In genomic region chr10:21969326-21970287, GRCh38 we compare ENCODE assay signal across 23 cellular contexts. TPM values are rescaled to one million over a fixed set of nuclear protein-coding genes. Genes with fewer than 3 reads are reported as not detected.
A peak's percentile ranks its signal among the peaks of the same experiment; 100 is the strongest.
DNase-seq lines count a peak whose midpoint lies in the region; ATAC-seq, FAIRE-seq and TF ChIP-seq lines count a peak whose summit lies in the region.
"Had no signal": no experiment of that assay in that cellular context is flagged by ENCODE, and none has a peak within 500 bp of the region (broad histone marks: within the 10 kb centered on the region; RNA-seq: fewer than 3 reads in every experiment).

No MANE protein-coding gene starts in this region.

- H3K27me3 ChIP-seq in bronchial epithelial cell (ENCODE audit: control insufficient read depth, insufficient read depth, low read length) (no peaks in the 10 kb centered on the region), foreskin keratinocyte (no peaks in the 10 kb centered on the region)
- H3K27me3 ChIP-seq: cardiac muscle cell, tibial artery had no signal

- TF ChIP-seq CTCF in bronchial epithelial cell (IDR thresholded peaks at IDR 0.05; ENCODE audit: insufficient read depth, low read length, severe bottlenecking) (no peak), foreskin keratinocyte (conservative IDR thresholded peaks at IDR 0.05) (no peak)

- H3K4me3 Mint-ChIP-seq in stimulated activated naive CD8-positive, alpha-beta T cell treated with anti-CD3 and anti-CD28 coated beads, Interleukin-15, amount 100 ng/mL, for 72 hours: no peak overlapping the region
- H3K4me3 Mint-ChIP-seq: activated B cell treated with CpG ODN at 0.5 μM for 24 hours; activated T-cell treated with anti-CD3 and anti-CD28 coated beads, Interleukin-2, amount 50 U/mL, for 72 hours; CD4-positive, alpha-beta memory T cell; T-helper 2 cell treated with Interferon-gamma antibody and Interleukin-4, amounts not matched to agents 5 μg/mL and 100 μg/mL, for 36 hours had no signal

- peaks cover 5 to 7% of the 10 kb centered on the region in 2 donors for H3K9me3 Mint-ChIP-seq in stimulated activated naive CD8-positive, alpha-beta T cell treated with anti-CD3 and anti-CD28 coated beads, Interleukin-15, amount 100 ng/mL, for 72 hours

- peaks cover 6% of the 10 kb centered on the region for H3K4me1 Mint-ChIP-seq in stimulated activated naive CD8-positive, alpha-beta T cell treated with anti-CD3 and anti-CD28 coated beads, Interleukin-15, amount 100 ng/mL, for 72 hours

- H3K36me3 ChIP-seq in bronchial epithelial cell (ENCODE audit: control insufficient read depth, insufficient read depth, low read length): no peaks in the 10 kb centered on the region
- H3K36me3 ChIP-seq: cardiac muscle cell, tibial artery had no signal

- DNase-seq in EH (ENCODE audit: low read depth) (peak; percentile 14), NCI-H226 (peak; percentile 38), bronchial epithelial cell (ENCODE audit: low read depth) (peak; percentile 72), foreskin keratinocyte (peak; percentile 28 to 62), NCI-H187 treated with DMSO at 0.1 percent for 48 hours (lab: John Stamatoyannopoulos, UW) (no peak)
- no peak for DNase-seq in stimulated activated naive CD8-positive, alpha-beta T cell treated with anti-CD3 and anti-CD28 coated beads, Interleukin-15, amount 100 ng/mL, for 72 hours
- DNase-seq: activated B cell treated with CpG ODN at 0.5 μM for 24 hours; activated CD8-positive, alpha-beta memory T cell treated with anti-CD3 and anti-CD28 coated beads for 24 hours; activated T-cell treated with anti-CD3 and anti-CD28 coated beads, Interleukin-2, amount 50 U/mL, for 72 hours; CD4-positive, alpha-beta memory T cell; effector CD4-positive, alpha-beta T cell; NCI-H146; NCI-H2171 treated with DMSO at 0.1 percent for 48 hours; PC-9; SK-N-SH; stimulated activated naive CD4-positive, alpha-beta T cell treated with Interleukin-2 at 50 U/mL for 16 hours; tibial artery had no signal

- H3K4me1 ChIP-seq in foreskin keratinocyte: no peaks in the 10 kb centered on the region
- H3K4me1 ChIP-seq: tibial artery had no signal

- ATAC-seq in foreskin keratinocyte (peak; percentile 91), GM21360 (IDR thresholded peaks at IDR 0.05; ENCODE audit: unreplicated experiment) (no peak), HG02981 (IDR thresholded peaks at IDR 0.05; ENCODE audit: unreplicated experiment) (no peak)
- no peak for ATAC-seq in stimulated activated naive CD8-positive, alpha-beta T cell treated with anti-CD3 and anti-CD28 coated beads, Interleukin-15, amount 100 ng/mL, for 72 hours
- ATAC-seq: sciatic nerve had no signal

- H3K4me3 ChIP-seq in bronchial epithelial cell (ENCODE audit: low read depth, low read length): no peak overlapping the region
- H3K4me3 ChIP-seq: cardiac muscle cell, PC-9, tibial artery had no signal

- no peaks in the 10 kb centered on the region for H3K27me3 Mint-ChIP-seq in stimulated activated naive CD8-positive, alpha-beta T cell treated with anti-CD3 and anti-CD28 coated beads, Interleukin-15, amount 100 ng/mL, for 72 hours
- H3K27me3 Mint-ChIP-seq: activated B cell treated with CpG ODN at 0.5 μM for 24 hours; CD4-positive, alpha-beta memory T cell had no signal

- H3K27ac ChIP-seq in foreskin keratinocyte: no peak overlapping the region
- H3K27ac ChIP-seq: cardiac muscle cell, PC-9, tibial artery had no signal

- no peak overlapping the region for H3K27ac Mint-ChIP-seq in stimulated activated naive CD8-positive, alpha-beta T cell treated with anti-CD3 and anti-CD28 coated beads, Interleukin-15, amount 100 ng/mL, for 72 hours
- H3K27ac Mint-ChIP-seq: activated B cell treated with CpG ODN at 0.5 μM for 24 hours; activated T-cell treated with anti-CD3 and anti-CD28 coated beads, Interleukin-2, amount 50 U/mL, for 72 hours; T-helper 2 cell treated with Interferon-gamma antibody and Interleukin-4, amounts not matched to agents 5 μg/mL and 100 μg/mL, for 36 hours had no signal

- FAIRE-seq in bronchial epithelial cell (lab: Jason Lieb, UNC): no peak
- FAIRE-seq: HTR-8/SVneo had no signal

RNA-seq across cellular contexts. Expression of gene DNAJC1, which starts 33.9 kb away (rescaled TPM):
- total RNA-seq in bronchial epithelial cell: 81.6 and 83.1 TPM in 2 replicates
- 19.2 and 20.1 TPM in 2 replicates for total RNA-seq in foreskin keratinocyte
- polyA plus RNA-seq in foreskin keratinocyte: 17.9 and 18.1 TPM in 2 replicates

Comparison
In these comparisons a context has a peak if more than half of its experiments do, and no peak if none do; other contexts are left out.
1. DNase-seq: peak in EH (single experiment), NCI-H226 (single experiment), bronchial epithelial cell (single experiment) and foreskin keratinocyte (2 of 2); none in NCI-H187 treated with DMSO at 0.1 percent for 48 hours (single experiment) and stimulated activated naive CD8-positive, alpha-beta T cell treated with anti-CD3 and anti-CD28 coated beads, Interleukin-15, amount 100 ng/mL, for 72 hours (0 of 2).